In the genomic region with DNA sequence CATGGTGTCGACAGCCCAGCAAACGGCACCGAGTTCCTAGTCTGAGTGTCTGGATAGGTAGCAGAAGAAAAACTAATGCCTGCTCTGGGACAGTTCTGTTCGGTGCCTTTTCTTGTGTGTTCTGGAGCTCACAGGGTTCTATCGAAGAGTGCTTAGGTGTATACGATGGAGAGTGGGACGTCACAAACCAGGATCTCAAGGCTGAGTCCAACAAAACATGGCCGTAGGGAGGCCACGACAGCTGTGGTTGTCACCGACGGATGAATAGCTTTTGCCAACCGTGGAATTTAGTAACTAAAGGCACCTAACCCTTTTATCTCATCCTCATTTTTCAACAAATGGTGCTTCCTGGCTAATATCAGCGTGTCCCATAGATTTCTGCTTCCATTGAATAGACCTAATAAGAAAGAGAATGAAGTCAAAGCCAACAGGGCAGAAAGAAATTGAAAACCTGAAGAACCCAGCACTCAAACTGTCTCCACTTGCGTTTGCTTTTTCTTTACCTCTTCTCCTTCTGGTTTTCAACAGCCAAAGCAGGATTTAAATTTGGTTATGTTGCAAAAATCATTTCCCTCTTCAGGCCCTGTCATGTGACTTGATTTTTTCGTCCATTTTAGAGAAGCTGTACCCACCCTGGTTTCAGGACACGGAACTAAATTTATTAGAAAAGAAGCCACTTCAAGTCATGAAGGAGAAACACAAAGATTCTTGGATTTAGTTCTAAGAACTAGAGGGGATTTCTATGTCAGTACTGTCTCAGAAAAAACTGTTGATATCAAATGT, we compare ENCODE assay signal across 1 cellular context.
TF ChIP-seq lines count a peak whose summit lies in the region.

No MANE protein-coding gene starts in this region.

TF ChIP-seq in endothelial cell of umbilical vein, 7 proteins besides CTCF, POLR2A, EP300 and RAD21 (continued from another document):
- TF ChIP-seq, protein P1, sequence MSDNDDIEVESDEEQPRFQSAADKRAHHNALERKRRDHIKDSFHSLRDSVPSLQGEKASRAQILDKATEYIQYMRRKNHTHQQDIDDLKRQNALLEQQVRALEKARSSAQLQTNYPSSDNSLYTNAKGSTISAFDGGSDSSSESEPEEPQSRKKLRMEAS (IDR thresholded peaks at IDR 0.05; ENCODE audit: insufficient read depth, insufficient read length), result no peak
- no peak for TF ChIP-seq FOS (IDR thresholded peaks at IDR 0.05; ENCODE audit: borderline replicate concordance, insufficient read depth, low read length)
- no peak for TF ChIP-seq EZH2 (IDR thresholded peaks at IDR 0.05; ENCODE audit: borderline replicate concordance, low read depth, low read length, severe bottlenecking)
- TF ChIP-seq POLR2AphosphoS5 (IDR thresholded peaks at IDR 0.05; ENCODE audit: insufficient read depth, low read depth, low read length), result no peak
- no peak for TF ChIP-seq JUN (IDR thresholded peaks at IDR 0.05; ENCODE audit: borderline replicate concordance, insufficient read depth, insufficient read length, low read depth)
- TF ChIP-seq MYC (IDR thresholded peaks at IDR 0.05; ENCODE audit: low read depth, low read length), result no peak
TF ChIP-seq in endothelial cell of umbilical vein: peak in this region for 0.
